In the genomic region with DNA sequence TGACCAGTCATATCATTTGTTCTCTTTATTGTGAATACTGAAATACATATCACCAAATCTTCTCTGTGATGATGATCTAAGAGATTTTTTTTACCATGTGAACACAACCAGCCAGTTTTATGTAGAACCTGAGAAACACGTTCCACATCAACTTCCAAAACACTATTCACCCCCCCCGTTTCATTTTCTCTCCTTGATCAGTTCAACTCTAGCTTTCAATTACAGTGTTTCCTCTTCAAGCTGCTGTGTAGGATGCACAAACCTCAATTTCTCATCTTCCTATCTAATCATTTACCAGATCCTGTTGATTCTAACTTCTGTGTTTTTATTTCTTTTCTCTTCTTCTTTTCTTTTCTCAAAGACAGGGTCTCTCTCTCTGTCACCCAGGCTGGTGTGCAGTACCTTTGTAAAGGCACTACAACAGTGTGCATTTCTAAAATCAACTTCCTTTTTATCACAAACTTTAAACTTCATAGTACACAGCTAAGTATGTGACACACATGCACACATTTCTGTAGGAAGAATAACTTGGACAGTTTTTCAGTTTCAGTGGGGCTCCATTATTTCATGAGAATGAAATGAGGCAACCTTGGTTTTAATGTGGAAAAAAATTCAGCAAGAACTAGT, we compare ENCODE assay signal across 29 cellular contexts.
DNase-seq lines count a peak whose midpoint lies in the region; ATAC-seq, FAIRE-seq and TF ChIP-seq lines count a peak whose summit lies in the region.
"Had no signal": no experiment of that assay in that cellular context is flagged by ENCODE, and none has a peak within 500 bp of the region (broad histone marks: within the 10 kb centered on the region; RNA-seq: fewer than 3 reads in every experiment).

No MANE protein-coding gene starts in this region.

- no peak for TF ChIP-seq EP300 in GM12878 (IDR thresholded peaks at IDR 0.05; ENCODE audit: borderline replicate concordance in 1 of 2, control insufficient read depth in 1 of 2, low read depth in 2 of 2, low read length in 2 of 2)

- H3K27me3 Mint-ChIP-seq in CD8-positive, alpha-beta T cell (ENCODE audit: low read depth) = no peaks in the 10 kb centered on the region
- H3K27me3 Mint-ChIP-seq in GM23338 (ENCODE audit: insufficient read depth, low read depth, poor library complexity) = no peaks in the 10 kb centered on the region
- H3K27me3 Mint-ChIP-seq: activated CD4-positive, alpha-beta memory T cell treated with anti-CD3 and anti-CD28 coated beads, Interleukin-2, amount 10 ng/mL, durations not matched to agents 7 days and 5 days; activated naive CD8-positive, alpha-beta T cell; memory B cell; T-cell had no signal

- no peak overlapping the region for H3K4me2 ChIP-seq in GM12878 (ENCODE audit: control insufficient read depth, insufficient read depth)
- H3K4me2 ChIP-seq in GM23338 = no peak overlapping the region
- H3K4me2 ChIP-seq: hepatocyte, neural progenitor cell had no signal

- H3K9me3 Mint-ChIP-seq in CD8-positive, alpha-beta T cell = peaks cover 5% of the 10 kb centered on the region
- peaks cover 6% of the 10 kb centered on the region; the same call in 1 of the 3 replicates for H3K9me3 Mint-ChIP-seq in GM23338
- H3K9me3 Mint-ChIP-seq: activated CD4-positive, alpha-beta memory T cell treated with anti-CD3 and anti-CD28 coated beads, Interleukin-2, amount 10 ng/mL, durations not matched to agents 7 days and 5 days had no signal

- POLR2A ChIA-PET in CD8-positive, alpha-beta T cell (lab: Charles Lee) = no interaction called here
- POLR2A ChIA-PET in GM12878 (lab: Charles Lee) = no interaction called here

- H3K27ac Mint-ChIP-seq in CD8-positive, alpha-beta T cell = no peak overlapping the region
- no peak overlapping the region for H3K27ac Mint-ChIP-seq in GM23338
- H3K27ac Mint-ChIP-seq: activated CD4-positive, alpha-beta memory T cell treated with anti-CD3 and anti-CD28 coated beads, Interleukin-2, amount 10 ng/mL, durations not matched to agents 7 days and 5 days; activated naive CD8-positive, alpha-beta T cell; endodermal cell; memory B cell; neural progenitor cell; T-cell had no signal

- no peak overlapping the region for H3K9ac ChIP-seq in GM12878 (ENCODE audit: control insufficient read depth, insufficient read depth, low read length)
- H3K9ac ChIP-seq: neural progenitor cell had no signal

- H4K20me1 ChIP-seq in GM12878 (ENCODE audit: control insufficient read depth, insufficient read depth) = no peaks in the 10 kb centered on the region
- H4K20me1 ChIP-seq in GM23338 (replicated peaks; ENCODE audit: insufficient read depth) = no peaks in the 10 kb centered on the region

- no peaks in the 10 kb centered on the region for H3K4me1 Mint-ChIP-seq in CD8-positive, alpha-beta T cell (ENCODE audit: low read depth)
- H3K4me1 Mint-ChIP-seq in GM23338 = no peaks in the 10 kb centered on the region
- H3K4me1 Mint-ChIP-seq: activated CD4-positive, alpha-beta memory T cell treated with anti-CD3 and anti-CD28 coated beads, Interleukin-2, amount 10 ng/mL, durations not matched to agents 7 days and 5 days; endodermal cell; memory B cell; neural progenitor cell; T-cell had no signal

- ATAC-seq in CD8-positive, alpha-beta T cell = no peak
- ATAC-seq in GM18909 (IDR thresholded peaks at IDR 0.05; ENCODE audit: poor library complexity, unreplicated experiment) = peak; percentile 85
- ATAC-seq in HG03097 (IDR thresholded peaks at IDR 0.05; ENCODE audit: low FRiP score, unreplicated experiment) = peak; percentile 76
- peak; percentile 46 for ATAC-seq in GM12878
- ATAC-seq in GM23338 = no peak
- ATAC-seq: activated CD4-positive, CD25-positive, alpha-beta regulatory T cell treated with anti-CD3 and anti-CD28 coated beads, Interleukin-2, amount 50 U/mL, for 24 hours; left lobe of liver; right lobe of liver; upper lobe of right lung had no signal

- H3K9me2 ChIP-seq in GM23338 (ENCODE audit: insufficient read depth) = no peaks in the 10 kb centered on the region

- no peak for DNase-seq in CD8-positive, alpha-beta T cell
- DNase-seq in GM12878 (ENCODE audit: low read depth, low spot score) (no peak), NCI-H345 treated with DMSO at 0.1 percent for 48 hours (lab: John Stamatoyannopoulos, UW; ENCODE audit: unreplicated experiment) (no peak), GM13977 (ENCODE audit: low spot score) (no peak), GM23338 (ENCODE audit: low spot score) (no peak), MV-4-11 (lab: John Stamatoyannopoulos, UW) (no peak)
- DNase-seq: activated CD4-positive, alpha-beta memory T cell treated with anti-CD3 and anti-CD28 coated beads, Interleukin-2, amount 10 ng/mL, durations not matched to agents 7 days and 5 days; anterior cingulate cortex; cortex of kidney; endodermal cell; esophagus squamous epithelium; IMR-90; NCI-H1048; NCI-H187 treated with DMSO at 0.1 percent for 48 hours; NCI-H526 treated with DMSO at 0.1 percent for 48 hours; right lobe of liver; stimulated activated CD4-positive, alpha-beta T cell treated with anti-CD3 and anti-CD28 coated beads, Interleukin-12 subunit alpha, Interleukin-12 subunit beta, amount 100 ng/mL, for 4 hours; stimulated activated CD4-positive, alpha-beta T cell treated with anti-CD3 and anti-CD28 coated beads, Interleukin-4, amount 100 ng/mL, for 1 hour; substantia nigra; T-cell; upper lobe of right lung had no signal

- no peaks in the 10 kb centered on the region for H3K27me3 ChIP-seq in CD8-positive, alpha-beta T cell (ENCODE audit: insufficient read depth, low read length)
- no peaks in the 10 kb centered on the region for H3K27me3 ChIP-seq in GM12878 (replicated peaks in 1 of 2; ENCODE audit: control insufficient read depth in 2 of 2, insufficient read depth in 2 of 2, low read length in 1 of 2)
- H3K27me3 ChIP-seq in GM23338 (ENCODE audit: insufficient read depth) = no peaks in the 10 kb centered on the region
- H3K27me3 ChIP-seq: esophagus squamous epithelium, hepatocyte, neural progenitor cell, right lobe of liver, upper lobe of right lung had no signal

- TF ChIP-seq RAD21 in GM12878 (IDR thresholded peaks at IDR 0.05; ENCODE audit: insufficient read depth, low read depth, low read length) = no peak

- in situ Hi-C loops in GM12878 (cut with MboI) = no loop called here
- in situ Hi-C loops in GM13977 (cut with MboI; ENCODE audit: low pct_unique_long_range_greater_than_20kb, low sequenced_read_pairs, unreplicated experiment) = no loop called here

- no peaks in the 10 kb centered on the region for H3K36me3 ChIP-seq in CD8-positive, alpha-beta T cell (ENCODE audit: insufficient read depth, low read length)
- H3K36me3 ChIP-seq in GM12878 (ENCODE audit: control insufficient read depth in 2 of 2, insufficient read depth in 2 of 2, low read length in 1 of 2) (no peaks in the 10 kb centered on the region), GM23338 (ENCODE audit: insufficient read depth) (no peaks in the 10 kb centered on the region)
- H3K36me3 ChIP-seq: esophagus squamous epithelium, neural progenitor cell, right lobe of liver, upper lobe of right lung had no signal

- CTCF ChIA-PET in CD8-positive, alpha-beta T cell (lab: Charles Lee) = no interaction called here
- CTCF ChIA-PET in GM12878 (lab: Yijun Ruan, JAX) = interaction anchor here (0.7 to 2.2 kb wide), 14 partner anchors 10 to 1288 kb away, joined by 3 to 6 read pairs (median 4); no protein-coding TSS in a partner anchor

- H3F3A ChIP-seq in GM23338 (replicated peaks; ENCODE audit: low read depth) = no peaks in the 10 kb centered on the region

- peaks cover 5% of the 10 kb centered on the region for H3K4me1 ChIP-seq in CD8-positive, alpha-beta T cell (ENCODE audit: insufficient read depth, low read length)
- no peaks in the 10 kb centered on the region for H3K4me1 ChIP-seq in GM12878 (ENCODE audit: control insufficient read depth, insufficient read depth, low read length)
- 0 out of 2 replicates have a peak, but pooled peaks cover 3% of the 10 kb centered on the region for H3K4me1 ChIP-seq in GM23338 (ENCODE audit: insufficient read depth)
- H3K4me1 ChIP-seq: esophagus squamous epithelium, neural progenitor cell, right lobe of liver, upper lobe of right lung had no signal

- no peak for TF ChIP-seq POLR2A in GM12878 (IDR thresholded peaks at IDR 0.05; ENCODE audit: low read depth, low read length)

- no peak overlapping the region for H3K27ac ChIP-seq in CD8-positive, alpha-beta T cell (ENCODE audit: low read depth, low read length)
- H3K27ac ChIP-seq in GM12878 (ENCODE audit: control insufficient read depth, insufficient read depth) = no peak overlapping the region
- H3K27ac ChIP-seq in GM23338 (ENCODE audit: low read depth) = no peak overlapping the region
- H3K27ac ChIP-seq: esophagus squamous epithelium, hepatocyte, neural progenitor cell, right lobe of liver, upper lobe of right lung had no signal

- H3K36me3 Mint-ChIP-seq in CD8-positive, alpha-beta T cell = peaks cover 2% of the 10 kb centered on the region
- peaks cover 4% of the 10 kb centered on the region; the same call in 2 of the 3 replicates for H3K36me3 Mint-ChIP-seq in GM23338 (ENCODE audit: low read depth)
- H3K36me3 Mint-ChIP-seq: neural progenitor cell, T-cell had no signal

- no peak for TF ChIP-seq CTCF in CD8-positive, alpha-beta T cell (IDR thresholded peaks at IDR 0.05)
- TF ChIP-seq CTCF in GM12878 (IDR thresholded peaks at IDR 0.05 in 2 of 3, conservative IDR thresholded peaks at IDR 0.05 in 1 of 3; ENCODE audit: control insufficient read depth in 2 of 3, extremely low read depth in 1 of 3, insufficient read depth in 1 of 3, low read depth in 3 of 3, low read length in 3 of 3) (no peak), GM13977 (IDR thresholded peaks at IDR 0.05; ENCODE audit: extremely low read depth, insufficient read depth, missing control alignments) (no peak), GM23338 (conservative IDR thresholded peaks at IDR 0.05; ENCODE audit: low read depth in 2 of 2) (no peak)

- H2AFZ ChIP-seq in GM12878 (ENCODE audit: control insufficient read depth, low read depth, low read length) (no peak overlapping the region), GM23338 (no peak overlapping the region)
- H2AFZ ChIP-seq: hepatocyte, neural progenitor cell had no signal

- peak; percentile 75 for FAIRE-seq in GM12878 (lab: Jason Lieb, UNC)

- WGBS in GM12878 (ENCODE audit: insufficient coverage, insufficient replicate concordance, low lambda C conversion rate, missing lambda C conversion rate) = 0% methylated on average over 2 of the region's 2 CpGs

- RAD21 ChIA-PET in GM12878 (lab: Charles Lee; ENCODE audit: unreplicated experiment) = interaction anchor here (0.6 to 1.9 kb wide), 8 partner anchors 32 to 403 kb away, joined by 3 to 6 read pairs (median 3); no protein-coding TSS in a partner anchor

- H3K4me3 Mint-ChIP-seq in CD8-positive, alpha-beta T cell = no peak overlapping the region
- no peak overlapping the region for H3K4me3 Mint-ChIP-seq in GM23338
- H3K4me3 Mint-ChIP-seq: activated CD4-positive, alpha-beta memory T cell treated with anti-CD3 and anti-CD28 coated beads, Interleukin-2, amount 10 ng/mL, durations not matched to agents 7 days and 5 days; activated naive CD8-positive, alpha-beta T cell; endodermal cell; memory B cell; neural progenitor cell; T-cell had no signal

- H3K79me2 ChIP-seq in GM12878 (ENCODE audit: control insufficient read depth, insufficient read depth, low read length) (no peaks in the 10 kb centered on the region), GM23338 (replicated peaks; ENCODE audit: insufficient read depth) (no peaks in the 10 kb centered on the region)
- H3K79me2 ChIP-seq: hepatocyte had no signal

- peak overlapping the region; percentile 28 for H3K4me3 ChIP-seq in CD8-positive, alpha-beta T cell (ENCODE audit: low read depth, low read length)
- no peak overlapping the region for H3K4me3 ChIP-seq in GM12878
- H3K4me3 ChIP-seq in GM23338 = no peak overlapping the region
- H3K4me3 ChIP-seq: esophagus squamous epithelium, hepatocyte, neural progenitor cell, right lobe of liver, upper lobe of right lung had no signal

- SMC1A ChIA-PET in GM12878 (lab: Charles Lee; ENCODE audit: uncharacterized antibody, unreplicated experiment) = interaction anchor here (0.7 to 2.4 kb wide), 10 partner anchors 11 to 836 kb away, joined by 3 to 10 read pairs (median 3); no protein-coding TSS in a partner anchor

- no peaks in the 10 kb centered on the region for H3K9me3 ChIP-seq in CD8-positive, alpha-beta T cell (ENCODE audit: low read length)
- H3K9me3 ChIP-seq in GM12878 (replicated peaks; ENCODE audit: control insufficient read depth, insufficient read depth, low read length) = no peaks in the 10 kb centered on the region
- H3K9me3 ChIP-seq: esophagus squamous epithelium, right lobe of liver, upper lobe of right lung had no signal

- intact Hi-C loops in CD8-positive, alpha-beta T cell (cut with DNase I, micrococcal nuclease) = no loop called here
- intact Hi-C loops in GM12878 (cut with micrococcal nuclease; ENCODE audit: unreplicated experiment) = loop anchor here (10.0 kb wide), 1 partner anchor 183 kb away; no protein-coding TSS in a partner anchor

- no TSS peak for BruUV-seq in GM12878 (replicated peaks; lab: Mats Ljungman, UMichigan)

Comparison
In these comparisons a context has a peak if more than half of its experiments do, and no peak if none do; other contexts are left out.
1. ATAC-seq: peak in GM18909 (single experiment), HG03097 (single experiment) and GM12878 (single experiment); none in CD8-positive, alpha-beta T cell (single experiment) and GM23338 (single experiment).